Comparison of ENCODE assay signal across 14 cellular contexts in the genomic region with DNA sequence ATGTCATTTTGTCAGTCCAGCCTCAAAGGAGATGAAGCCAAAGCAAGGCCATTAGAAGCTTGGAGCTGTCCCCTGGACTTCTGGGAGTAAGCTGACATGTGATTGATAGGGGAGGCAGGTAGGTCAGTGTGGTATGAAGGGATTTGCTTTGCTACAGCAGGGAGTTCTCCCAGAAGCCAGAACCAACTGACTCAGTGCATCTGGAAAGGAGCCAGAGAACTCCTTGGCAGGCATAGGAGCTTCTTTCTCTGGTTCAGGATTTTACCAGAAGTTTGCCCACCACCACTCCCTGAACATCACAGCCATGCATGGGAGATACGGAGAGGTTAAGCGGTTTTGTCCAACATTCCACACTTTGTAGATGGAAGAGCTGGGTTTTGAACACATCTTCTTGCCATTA. TPM values are rescaled to one million over a fixed set of nuclear protein-coding genes. Genes with fewer than 3 reads are reported as not detected.
DNase-seq lines count a peak whose midpoint lies in the region; ATAC-seq, FAIRE-seq and TF ChIP-seq lines count a peak whose summit lies in the region.
"Had no signal": no experiment of that assay in that cellular context is flagged by ENCODE, and none has a peak within 500 bp of the region (broad histone marks: within the 10 kb centered on the region; RNA-seq: fewer than 3 reads in every experiment).

No MANE protein-coding gene starts in this region.

- 100% methylated on average over 2 of the region's 2 CpGs for WGBS in mammary epithelial cell (ENCODE audit: low coverage, missing lambda C conversion rate)
- WGBS in small intestine, 3 donors, result 93 to 100% (median 100%) methylated on average over 2 of the region's 2 CpGs

- intact Hi-C loops in mammary epithelial cell (cut with micrococcal nuclease), result no loop called here

- H3K9me3 ChIP-seq in mammary epithelial cell (replicated peaks; ENCODE audit: insufficient read depth, low read length) (peaks cover 9% of the 10 kb centered on the region), small intestine (ENCODE audit: control insufficient read depth, low read depth) (no peaks in the 10 kb centered on the region)
- H3K9me3 ChIP-seq: Peyer's patch had no signal

- H3K4me1 ChIP-seq in mammary epithelial cell (ENCODE audit: insufficient read depth, low read length) (peaks cover 5% of the 10 kb centered on the region), small intestine (ENCODE audit: control insufficient read depth in 2 of 2, insufficient read depth in 1 of 2, low read depth in 1 of 2, low read length in 1 of 2) (no peaks in the 10 kb centered on the region)
- H3K4me1 ChIP-seq: parathyroid adenoma, Peyer's patch had no signal

- H3K4me3 ChIP-seq in mammary epithelial cell (replicated peaks in 1 of 3; ENCODE audit: insufficient read depth in 1 of 3, low read depth in 2 of 3, low read length in 3 of 3), result no peak overlapping the region
- no peak overlapping the region for H3K4me3 ChIP-seq in small intestine (ENCODE audit: low read depth in 1 of 2, low read length in 2 of 2)
- H3K4me3 ChIP-seq: Peyer's patch had no signal

- no peak overlapping the region for H3K4me2 ChIP-seq in mammary epithelial cell (ENCODE audit: insufficient read depth, low read depth, low read length)

- no peak overlapping the region for H2AFZ ChIP-seq in mammary epithelial cell (ENCODE audit: low read depth, low read length)
- H2AFZ ChIP-seq: parathyroid adenoma had no signal

- no peaks in the 10 kb centered on the region for H3K79me2 ChIP-seq in mammary epithelial cell (ENCODE audit: insufficient read depth, low read length)
- H3K79me2 ChIP-seq: parathyroid adenoma had no signal

- no TSS peak for BruUV-seq in mammary epithelial cell (replicated peaks; lab: Mats Ljungman, UMichigan)

- no peak for ATAC-seq in HG02588 (IDR thresholded peaks at IDR 0.05; ENCODE audit: unreplicated experiment)
- no peak for ATAC-seq in GM21526 (IDR thresholded peaks at IDR 0.05; ENCODE audit: low FRiP score, unreplicated experiment)
- ATAC-seq: activated naive CD4-positive, alpha-beta T cell treated with anti-CD3 and anti-CD28 coated beads, Interleukin-2, amount 50 U/mL, for 72 hours had no signal

- no peak for FAIRE-seq in small intestine (lab: Jason Lieb, UNC)

- H3K9ac ChIP-seq in mammary epithelial cell (ENCODE audit: insufficient read depth, low read length), result no peak overlapping the region
- H3K9ac ChIP-seq: parathyroid adenoma had no signal

- TF ChIP-seq CTCF in C4-2B (conservative IDR thresholded peaks at IDR 0.05) (no peak), mammary epithelial cell (conservative IDR thresholded peaks at IDR 0.05 in 1 of 2, IDR thresholded peaks at IDR 0.05 in 1 of 2; ENCODE audit: extremely low read depth in 1 of 2, insufficient read depth in 1 of 2, low read depth in 1 of 2, low read length in 2 of 2) (no peak)

- no peaks in the 10 kb centered on the region for H4K20me1 ChIP-seq in mammary epithelial cell (ENCODE audit: insufficient read depth, low read length)

- DNase-seq in M059J (ENCODE audit: low read depth) (peak; percentile 92), mammary epithelial cell (peak; percentile 70), kidney tubule cell (ENCODE audit: low spot score) (peak; percentile 88), NCI-H82 treated with DMSO at 0.1 percent for 48 hours (lab: John Stamatoyannopoulos, UW; ENCODE audit: unreplicated experiment) (no peak), small intestine (no peak)
- DNase-seq: CD4-positive, alpha-beta memory T cell; cortex of kidney; NCI-H2081 treated with DMSO at 0.1 percent for 48 hours; Peyer's patch had no signal

- in situ Hi-C loops in mammary epithelial cell (cut with MboI; ENCODE audit: low sequenced_read_pairs in 2 of 2), result no loop called here

- dilution Hi-C loops in mammary epithelial cell (cut with HindIII; ENCODE audit: low sequenced_read_pairs), result no loop called here

- CTCF ChIA-PET in mammary epithelial cell (lab: Charles Lee; ENCODE audit: low non-redundant PET), result interaction anchor here (0.6 kb wide), 1 partner anchor 12 kb away, joined by 5 read pairs; no protein-coding TSS in a partner anchor

- H3K36me3 ChIP-seq in mammary epithelial cell (ENCODE audit: insufficient read depth, low read length) (no peaks in the 10 kb centered on the region), small intestine (ENCODE audit: control insufficient read depth in 2 of 2, insufficient read depth in 2 of 2, low read length in 2 of 2) (no peaks in the 10 kb centered on the region)
- H3K36me3 ChIP-seq: Peyer's patch had no signal

- H3K27ac ChIP-seq in C4-2B (peak overlapping the region; percentile 65), mammary epithelial cell (ENCODE audit: insufficient read depth, low read depth, low read length) (no peak overlapping the region), small intestine (ENCODE audit: low read depth in 1 of 2, low read length in 1 of 2) (no peak overlapping the region)
- H3K27ac ChIP-seq: parathyroid adenoma, Peyer's patch had no signal

- no peaks in the 10 kb centered on the region for H3K27me3 ChIP-seq in mammary epithelial cell (ENCODE audit: insufficient read depth, low read length)
- H3K27me3 ChIP-seq in small intestine (ENCODE audit: control insufficient read depth in 2 of 2, insufficient read depth in 2 of 2, low read length in 2 of 2), result no peaks in the 10 kb centered on the region
- H3K27me3 ChIP-seq: Peyer's patch had no signal

RNA-seq across cellular contexts. Expression of a gene that starts 24.5 kb away (rescaled TPM):
- total RNA-seq in M059J (2014; rRNA removed; shearing (Covaris generic)), result 11.4 and 14.5 TPM in 2 replicates
- under 1 TPM; 0.33 to 0.71 TPM for total RNA-seq in mammary epithelial cell
- 0.25 TPM for polyA plus RNA-seq in mammary epithelial cell
- not detected for polyA minus RNA-seq in mammary epithelial cell
- polyA plus RNA-seq in small intestine, result 1 to 10 TPM in 1 of 3 donors, under 1 TPM in 1, not detected in 1; 0.54 to 2.5 TPM
- total RNA-seq: activated naive CD4-positive, alpha-beta T cell treated with anti-CD3 and anti-CD28 coated beads, Interleukin-2, amount 50 U/mL, for 72 hours; CD4-positive, alpha-beta memory T cell had no signal
- polyA plus RNA-seq: CD4-positive, alpha-beta memory T cell had no signal

Comparison
In these comparisons a context has a peak if more than half of its experiments do, and no peak if none do; other contexts are left out.
1. DNase-seq: peak in M059J (single experiment), mammary epithelial cell (single experiment) and kidney tubule cell (single experiment); none in NCI-H82 treated with DMSO at 0.1 percent for 48 hours (single experiment) and small intestine (single experiment).